In genomic region chr7:74183653-74184450, GRCh38 we compare ENCODE assay signal across 2 cellular contexts.
TF ChIP-seq lines count a peak whose summit lies in the region.

No MANE protein-coding gene starts in this region.

TF ChIP-seq in SK-N-SH, 30 proteins besides CTCF, POLR2A, EP300 and RAD21:
- no peak for TF ChIP-seq USF2 (IDR thresholded peaks at IDR 0.05; ENCODE audit: borderline replicate concordance, low read depth, low read length)
- no peak for TF ChIP-seq USF1 (IDR thresholded peaks at IDR 0.05; ENCODE audit: borderline replicate concordance, low read depth)
- TF ChIP-seq REST (IDR thresholded peaks at IDR 0.05; ENCODE audit: low read depth, low read length), result no peak
- TF ChIP-seq EZH2phosphoT487 (IDR thresholded peaks at IDR 0.05; ENCODE audit: borderline replicate concordance, low read depth), result no peak
- no peak for TF ChIP-seq TCF12 (IDR thresholded peaks at IDR 0.05)
- TF ChIP-seq MXI1 (IDR thresholded peaks at IDR 0.05; ENCODE audit: low read depth, low read length), result no peak
- TF ChIP-seq NFIC (IDR thresholded peaks at IDR 0.05; ENCODE audit: borderline replicate concordance), result 0 out of 2 replicates have a peak, but pooled peaks have one; percentile 31
- TF ChIP-seq ELF1 (IDR thresholded peaks at IDR 0.05), result no peak
- no peak for TF ChIP-seq GABPA (IDR thresholded peaks at IDR 0.05; ENCODE audit: low read depth)
- TF ChIP-seq SMC3 (IDR thresholded peaks at IDR 0.05; ENCODE audit: low read depth, low read length), result peak; percentile 24; the same call in 1 of the 2 replicates
TF ChIP-seq in SK-N-SH: peak in this region for 2.

TF ChIP-seq in endothelial cell of umbilical vein, 7 proteins besides CTCF, POLR2A, EP300 and RAD21:
- TF ChIP-seq GATA2 (IDR thresholded peaks at IDR 0.05; ENCODE audit: insufficient read depth, insufficient read length, low read depth, low read length) (no peak), FOS (IDR thresholded peaks at IDR 0.05; ENCODE audit: borderline replicate concordance, insufficient read depth, low read length) (no peak), JUN (IDR thresholded peaks at IDR 0.05; ENCODE audit: borderline replicate concordance, insufficient read depth, insufficient read length, low read depth) (peak; percentile 36), MYC (IDR thresholded peaks at IDR 0.05; ENCODE audit: low read depth, low read length) (no peak), MAX (IDR thresholded peaks at IDR 0.05; ENCODE audit: insufficient read depth, insufficient read length) (no peak), POLR2AphosphoS5 (IDR thresholded peaks at IDR 0.05; ENCODE audit: insufficient read depth, low read depth, low read length) (peak; percentile 29), EZH2 (IDR thresholded peaks at IDR 0.05; ENCODE audit: borderline replicate concordance, low read depth, low read length, severe bottlenecking) (no peak)
TF ChIP-seq in endothelial cell of umbilical vein: peak in this region for 2.
